ENCODE assay signal across 8 cellular contexts in genomic region chr19:37077929-37078716, GRCh38. TPM values are rescaled to one million over a fixed set of nuclear protein-coding genes. Genes with fewer than 3 reads are reported as not detected.
A peak's percentile ranks its signal among the peaks of the same experiment; 100 is the strongest.
DNase-seq lines count a peak whose midpoint lies in the region; ATAC-seq and TF ChIP-seq lines count a peak whose summit lies in the region.

ZNF420 (plus strand) TSS chr19:37078433; CDS start chr19:37089119, 10,686 bp downstream.

- H3K27ac ChIP-seq in Panc1 (ENCODE audit: low read length) (peak within 1 kb of the TSS; percentile 79), esophagus muscularis mucosa (replicated peaks in 1 of 4) (peak within 1 kb of the TSS; percentile 85 to 96 (median 92)), muscle layer of colon (ENCODE audit: low read depth, low read length) (peak within 1 kb of the TSS; percentile 77)

- BruUV-seq in Panc1 (replicated peaks; lab: Mats Ljungman, UMichigan): no TSS peak

- intact Hi-C loops in Panc1 (cut with micrococcal nuclease; ENCODE audit: unreplicated experiment): no loop called here
- intact Hi-C loops in esophagus muscularis mucosa (cut with DNase I): loop anchor here (5.0 to 10.0 kb wide), 3 partner anchors 97 to 389 kb away; partner anchors contain the start of genes ZNF569, ZNF570 and ZNF585A

- H3K4me3 ChIP-seq in Panc1 (ENCODE audit: low read depth in 2 of 2, low read length in 2 of 2) (peak within 1 kb of the TSS; percentile 62 to 98), esophagus muscularis mucosa (peak within 1 kb of the TSS; percentile 73 to 98 (median 80)), muscle layer of colon (ENCODE audit: low read depth in 1 of 2, low read length in 2 of 2) (peak within 1 kb of the TSS; percentile 59 to 83)

- peaks cover 21% of the 10 kb centered on the region for H3K9me3 ChIP-seq in Panc1 (ENCODE audit: control insufficient read depth, insufficient read depth, low read depth, low read length)
- peaks cover 0 to 25% (median 12%) of the 10 kb centered on the region in 4 donors for H3K9me3 ChIP-seq in esophagus muscularis mucosa
- H3K9me3 ChIP-seq in muscle layer of colon (ENCODE audit: low read length): peaks cover 3% of the 10 kb centered on the region

- in situ Hi-C loops in Panc1 (cut with HindIII; ENCODE audit: low pct_unique_long_range_greater_than_20kb, low sequenced_read_pairs): no loop called here

- CTCF ChIA-PET in Panc1 (lab: Charles Lee): no interaction called here

- peak; percentile 94 for ATAC-seq in GM21717 (IDR thresholded peaks at IDR 0.05; ENCODE audit: unreplicated experiment)
- ATAC-seq in Panc1: peak; percentile 99

- DNase-seq in DMS53 (lab: John Stamatoyannopoulos, UW) (peak; percentile 99), KG1 (lab: John Stamatoyannopoulos, UW) (peak; percentile 95), Panc1 (ENCODE audit: low read depth, low spot score) (peak; percentile 81), esophagus muscularis mucosa (ENCODE audit: extremely low spot score) (peak; percentile 96)
- peak; percentile 87 to 91 for DNase-seq in activated T-cell treated with anti-CD3 and anti-CD28 coated beads, Interleukin-2, amount 50 U/mL, for 48 hours
- DNase-seq in stimulated activated CD8-positive, alpha-beta memory T cell treated with anti-CD3 and anti-CD28 coated beads, Interleukin-7, amount 100 ng/mL, for 1 hour (ENCODE audit: low read depth in 2 of 2): peak; percentile 73 to 78

- no peak for TF ChIP-seq EP300 in esophagus muscularis mucosa (IDR thresholded peaks at IDR 0.05)

- H3K27me3 ChIP-seq in Panc1 (ENCODE audit: control insufficient read depth, insufficient read depth, low read length): no peaks in the 10 kb centered on the region
- no peaks in the 10 kb centered on the region for H3K27me3 ChIP-seq in esophagus muscularis mucosa
- no peaks in the 10 kb centered on the region for H3K27me3 ChIP-seq in muscle layer of colon (ENCODE audit: control insufficient read depth in 1 of 2, insufficient read depth in 2 of 2, low read length in 2 of 2)

- H3K36me3 ChIP-seq in Panc1 (ENCODE audit: control insufficient read depth, insufficient read depth, low read length) (no peaks in the 10 kb centered on the region), esophagus muscularis mucosa (peaks cover 6 to 16% (median 9%) of the 10 kb centered on the region in 4 donors), muscle layer of colon (ENCODE audit: insufficient read depth, low read length) (no peaks in the 10 kb centered on the region)

- WGBS in esophagus muscularis mucosa: 1% methylated on average over 29 of the region's 61 CpGs

- no peak for TF ChIP-seq POLR2A in esophagus muscularis mucosa (IDR thresholded peaks at IDR 0.05; ENCODE audit: low read depth)

- peak within 1 kb of the TSS; percentile 53 for H3K9ac ChIP-seq in muscle layer of colon (ENCODE audit: low read length)

- POLR2A ChIA-PET in Panc1 (lab: Charles Lee): interaction anchor here (0.5 kb wide), 2 partner anchors 94 to 421 kb away, joined by 3 to 4 read pairs; no protein-coding TSS in a partner anchor

- TF ChIP-seq CTCF in Panc1 (IDR thresholded peaks at IDR 0.05) (no peak), esophagus muscularis mucosa (IDR thresholded peaks at IDR 0.05) (no peak)

- H3K4me1 ChIP-seq in Panc1 (ENCODE audit: control insufficient read depth, insufficient read depth, low read length) (peaks cover 5% of the 10 kb centered on the region; the same call in 1 of the 2 replicates), esophagus muscularis mucosa (peaks cover 12 to 27% (median 21%) of the 10 kb centered on the region in 4 donors), muscle layer of colon (ENCODE audit: insufficient read depth, low read length) (peaks cover 13% of the 10 kb centered on the region)

RNA-seq across cellular contexts. Expression of gene ZNF420, which starts in this region (rescaled TPM):
- total RNA-seq in Panc1 (2021; ENCODE audit: unreplicated experiment): 13.7 TPM
- polyA plus RNA-seq in Panc1 (2012; ENCODE audit: insufficient read length): 7.9 TPM
- 10 to 100 TPM in 2 of 4 donors, 1 to 10 TPM in 2; 8.5 to 19.1 (median 12.8) TPM for total RNA-seq in esophagus muscularis mucosa

Comparison
In these comparisons a context has a peak if more than half of its experiments do, and no peak if none do; other contexts are left out.
1. Peak in every context shown above with its lines: DNase-seq, ATAC-seq, H3K4me3 ChIP-seq and H3K27ac ChIP-seq.